8 cellular contexts compared by ENCODE assay signal in genomic region chr4:105895609-105896460, GRCh38. TPM values are rescaled to one million over a fixed set of nuclear protein-coding genes. Genes with fewer than 3 reads are reported as not detected.
A peak's percentile ranks its signal among the peaks of the same experiment; 100 is the strongest.
DNase-seq lines count a peak whose midpoint lies in the region; ATAC-seq and TF ChIP-seq lines count a peak whose summit lies in the region.

No MANE protein-coding gene starts in this region.

- peaks cover 99% of the 10 kb centered on the region for H3K27me3 ChIP-seq in A673 (replicated peaks; ENCODE audit: insufficient read depth, low read depth, low read length, poor library complexity)
- peaks cover 90% of the 10 kb centered on the region for H3K27me3 ChIP-seq in cardiac muscle cell
- H3K27me3 ChIP-seq in prostate gland (replicated peaks; ENCODE audit: insufficient read depth) = no peaks in the 10 kb centered on the region

- TF ChIP-seq POLR2A in GM18526 (IDR thresholded peaks at IDR 0.05; ENCODE audit: extremely low read depth, insufficient read length) (peak; percentile 8), prostate gland (IDR thresholded peaks at IDR 0.05) (peak; percentile 10)

- H3K4me1 ChIP-seq in A673 (ENCODE audit: insufficient read depth, low read length, poor library complexity, severe bottlenecking) = peaks cover 12% of the 10 kb centered on the region
- peaks cover 4% of the 10 kb centered on the region for H3K4me1 ChIP-seq in cardiac muscle cell (ENCODE audit: low read depth)
- H3K4me1 ChIP-seq in prostate gland (replicated peaks) = no peaks in the 10 kb centered on the region

- ATAC-seq in HG03139 (IDR thresholded peaks at IDR 0.05; ENCODE audit: unreplicated experiment) (peak; percentile 34), GM19467 (IDR thresholded peaks at IDR 0.05; ENCODE audit: unreplicated experiment) (no peak)

- CTCF ChIA-PET in A673 (lab: Charles Lee) = no interaction called here

- H3K9me3 ChIP-seq in A673 (ENCODE audit: low read depth, low read length, poor library complexity, severe bottlenecking) (no peaks in the 10 kb centered on the region), cardiac muscle cell (ENCODE audit: low read depth) (no peaks in the 10 kb centered on the region), prostate gland (no peaks in the 10 kb centered on the region)

- intact Hi-C loops in A673 (cut with micrococcal nuclease; ENCODE audit: unreplicated experiment) (no loop called here), prostate gland (cut with DNase I) (loop anchor here (5.0 to 10.0 kb wide), 5 partner anchors 61 to 299 kb away; no protein-coding TSS in a partner anchor)

- WGBS in prostate gland = under 1% methylated on average over 82 of the region's 82 CpGs

- H3K4me3 ChIP-seq in A673 (ENCODE audit: low read depth, low read length, poor library complexity, severe bottlenecking) = peak overlapping the region; percentile 48
- H3K4me3 ChIP-seq in cardiac muscle cell = peak overlapping the region; percentile 57
- peak overlapping the region; percentile 51 to 67 for H3K4me3 ChIP-seq in prostate gland

- DNase-seq in A673 (ENCODE audit: low spot score) (peak; percentile 21), SW480 (ENCODE audit: low spot score) (peak; percentile 23), cardiac muscle cell (ENCODE audit: low read depth in 1 of 2, low spot score in 1 of 2) (peak; percentile 3 to 44), prostate gland (ENCODE audit: low spot score) (peak; percentile 67)
- no peak for DNase-seq in effector CD4-positive, alpha-beta T cell

- H3K36me3 ChIP-seq in A673 (ENCODE audit: insufficient read depth, low read length, poor library complexity, severe bottlenecking) (no peaks in the 10 kb centered on the region), cardiac muscle cell (no peaks in the 10 kb centered on the region), prostate gland (no peaks in the 10 kb centered on the region)

- H3K27ac ChIP-seq in A673 (ENCODE audit: low read depth, low read length, poor library complexity, severe bottlenecking) (no peak overlapping the region), cardiac muscle cell (no peak overlapping the region), prostate gland (peak overlapping the region; percentile 80 to 89)

- TF ChIP-seq CTCF in A673 (conservative IDR thresholded peaks at IDR 0.05; ENCODE audit: low read depth, low read length) (no peak), cardiac muscle cell (IDR thresholded peaks at IDR 0.05; ENCODE audit: low read depth, low read length) (no peak), prostate gland (IDR thresholded peaks at IDR 0.05) (peak in 1 of 4 experiments; percentile 34)

- POLR2A ChIA-PET in A673 (lab: Charles Lee; ENCODE audit: low non-redundant PET) = no interaction called here

- BruUV-seq in A673 (replicated peaks; lab: Mats Ljungman, UMichigan) = no TSS peak

RNA-seq across cellular contexts. Expression of gene NPNT, which starts 0.6 kb away (rescaled TPM):
- total RNA-seq in A673 (2021) (0.45 and 0.50 TPM in 2 replicates), cardiac muscle cell (22.0 and 33.4 TPM in 2 replicates), prostate gland (10 to 100 TPM; 25.2 to 53.0 TPM)
- 26.7 and 39.8 TPM in 2 replicates for polyA plus RNA-seq in cardiac muscle cell

Comparison
In these comparisons a context has a peak if more than half of its experiments do, and no peak if none do; other contexts are left out.
1. H3K27ac ChIP-seq: peak in prostate gland (2 of 2); none in A673 (single experiment) and cardiac muscle cell (single experiment).
2. RNA of gene NPNT, which starts 0.6 kb away (total RNA-seq): 25.2 to 53.0 TPM in prostate gland and 22.0 to 33.4 TPM in cardiac muscle cell; 0.45 to 0.50 TPM in A673; every median in the first group is over 10 times any median in the second.
3. Peak in every context shown above with its lines, with median percentiles within 50 percentile points of each other: H3K4me3 ChIP-seq.